1 cellular context compared by ENCODE assay signal in genomic region chr1:51966559-51966958, GRCh38.
A peak's percentile ranks its signal among the peaks of the same experiment; 100 is the strongest.
TF ChIP-seq lines count a peak whose summit lies in the region.

No MANE protein-coding gene starts in this region.

TF ChIP-seq in K562, 482 proteins besides CTCF, POLR2A, EP300 and RAD21 (continued from another document):
- TF ChIP-seq PKNOX1 (IDR thresholded peaks at IDR 0.05): peak; percentile 12; the same call in 1 of the 2 replicates
- TF ChIP-seq RCOR1 (IDR thresholded peaks at IDR 0.05; ENCODE audit: borderline replicate concordance in 1 of 2, low read depth in 2 of 2, low read length in 2 of 2): peak; percentile 86 to 100
- no peak for TF ChIP-seq PHF20 (IDR thresholded peaks at IDR 0.05; ENCODE audit: partially characterized antibody)
- no peak for TF ChIP-seq RBM14 (IDR thresholded peaks at IDR 0.05; ENCODE audit: borderline replicate concordance, insufficient read depth, low read depth, low read length)
- no peak for TF ChIP-seq FOXA1 (IDR thresholded peaks at IDR 0.05; ENCODE audit: borderline replicate concordance)
- TF ChIP-seq ETV6 (IDR thresholded peaks at IDR 0.05; ENCODE audit: borderline replicate concordance in 1 of 2, low read depth in 2 of 2, low read length in 1 of 2): peak in 1 of 2 experiments; percentile 80; a peak in 1 of 4 replicates
- TF ChIP-seq ETV6 (CRISPR knock-in tag; IDR thresholded peaks at IDR 0.05; ENCODE audit: borderline replicate concordance): no peak
- TF ChIP-seq E4F1 (CRISPR knock-in tag; IDR thresholded peaks at IDR 0.05; ENCODE audit: borderline replicate concordance): no peak
- no peak for TF ChIP-seq POLR2B (IDR thresholded peaks at IDR 0.05; ENCODE audit: low read depth, partially characterized antibody)
- peak; percentile 21; the same call in 1 of the 2 replicates for TF ChIP-seq NCOR1 (IDR thresholded peaks at IDR 0.05)
- no peak for TF ChIP-seq ZNF551 (CRISPR knock-in tag; IDR thresholded peaks at IDR 0.05)
- no peak for TF ChIP-seq WHSC1 (IDR thresholded peaks at IDR 0.05; ENCODE audit: low read length)
- no peak for TF ChIP-seq ETS1 (conservative IDR thresholded peaks at IDR 0.05; ENCODE audit: control insufficient read depth, low read depth, low read length)
- TF ChIP-seq SIN3A (IDR thresholded peaks at IDR 0.05; ENCODE audit: borderline replicate concordance in 2 of 2, control insufficient read depth in 1 of 2, low read depth in 2 of 2, low read length in 2 of 2): no peak
- no peak for TF ChIP-seq ZMIZ1 (IDR thresholded peaks at IDR 0.05; ENCODE audit: low read depth in 2 of 2, low read length in 2 of 2)
- TF ChIP-seq NFE2 (IDR thresholded peaks at IDR 0.05; ENCODE audit: low read depth): peak; percentile 56; the same call in 1 of the 2 replicates
- TF ChIP-seq GABPB2 (CRISPR knock-in tag; conservative IDR thresholded peaks at IDR 0.05): no peak
- TF ChIP-seq TGIF2 (CRISPR knock-in tag; IDR thresholded peaks at IDR 0.05): no peak
- no peak for TF ChIP-seq ATF3 (IDR thresholded peaks at IDR 0.05)
- TF ChIP-seq ATF3 (CRISPR knock-in tag; conservative IDR thresholded peaks at IDR 0.05): no peak
- peak; percentile 16; the same call in 1 of the 2 replicates for TF ChIP-seq MTA3 (IDR thresholded peaks at IDR 0.05; ENCODE audit: borderline replicate concordance)
- TF ChIP-seq NR1H2 (CRISPR knock-in tag; IDR thresholded peaks at IDR 0.05): no peak
- TF ChIP-seq HEY1 (CRISPR knock-in tag; IDR thresholded peaks at IDR 0.05; ENCODE audit: borderline replicate concordance): no peak
- TF ChIP-seq ZBTB11 (CRISPR knock-in tag; IDR thresholded peaks at IDR 0.05): peak in 1 of 3 experiments; percentile 41; a peak in 1 of 6 replicates
- peak; percentile 60 for TF ChIP-seq ARID1B (IDR thresholded peaks at IDR 0.05)
- peak; percentile 68; the same call in 1 of the 2 replicates for TF ChIP-seq SPI1 (IDR thresholded peaks at IDR 0.05; ENCODE audit: borderline replicate concordance, low read depth, low read length)
- TF ChIP-seq RFX5 (IDR thresholded peaks at IDR 0.05; ENCODE audit: low read depth, low read length): no peak
- no peak for TF ChIP-seq BRD9 (IDR thresholded peaks at IDR 0.05; ENCODE audit: low read depth, partially characterized antibody)
- peak in 1 of 2 experiments; percentile 27; a peak in 1 of 4 replicates for TF ChIP-seq TBL1XR1 (IDR thresholded peaks at IDR 0.05; ENCODE audit: low read length in 2 of 2)
- peak; percentile 76; the same call in 1 of the 2 replicates for TF ChIP-seq TEAD4 (IDR thresholded peaks at IDR 0.05; ENCODE audit: low read length)
- no peak for TF ChIP-seq TEAD4 (CRISPR knock-in tag; IDR thresholded peaks at IDR 0.05; ENCODE audit: borderline replicate concordance)
TF ChIP-seq in K562: peak in this region for 37.
